ENCODE assay signal across 21 cellular contexts in the genomic region with DNA sequence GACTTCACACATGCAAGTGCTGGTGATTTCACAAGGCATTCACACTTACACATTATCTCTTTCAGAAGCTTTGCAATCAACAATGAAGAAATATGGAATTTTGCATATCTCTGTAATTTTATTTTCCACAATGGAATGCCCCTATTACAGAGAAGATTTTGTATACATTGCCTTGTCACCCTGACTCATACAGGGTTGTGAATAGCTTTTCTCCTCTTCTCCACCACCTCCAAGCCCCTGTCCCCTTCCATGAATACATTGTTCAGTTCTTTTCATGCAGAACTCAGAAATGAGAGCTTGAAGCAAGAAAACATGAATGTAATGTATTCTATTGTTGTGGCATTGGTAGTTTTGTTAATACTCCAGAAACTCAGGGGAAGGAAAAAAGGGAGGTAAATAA.
DNase-seq lines count a peak whose midpoint lies in the region; ATAC-seq and TF ChIP-seq lines count a peak whose summit lies in the region.
"Had no signal": no experiment of that assay in that cellular context is flagged by ENCODE, and none has a peak within 500 bp of the region (broad histone marks: within the 10 kb centered on the region; RNA-seq: fewer than 3 reads in every experiment).

No MANE protein-coding gene starts in this region.

- H2AK5ac ChIP-seq in IMR-90 (ENCODE audit: low read depth, low read length), result no peak overlapping the region

- H3K4ac ChIP-seq in IMR-90 (ENCODE audit: low read depth, low read length), result no peak overlapping the region

- H2AK9ac ChIP-seq in IMR-90 (replicated peaks; ENCODE audit: low read depth, low read length, poor library complexity), result no peak overlapping the region

- H4K91ac ChIP-seq in IMR-90 (ENCODE audit: insufficient read depth, low read depth, low read length), result no peak overlapping the region

- no peak overlapping the region for H3K27ac ChIP-seq in IMR-90 (ENCODE audit: insufficient read depth, low read length)
- H3K27ac ChIP-seq: A549, KMS-11, Peyer's patch had no signal

- no TSS peak for BruUV-seq in IMR-90 (replicated peaks; lab: Mats Ljungman, UMichigan)

- H4K8ac ChIP-seq in IMR-90 (ENCODE audit: low read depth in 2 of 2, low read length in 2 of 2), result no peak overlapping the region

- intact Hi-C loops in IMR-90 (cut with micrococcal nuclease), result no loop called here

- no peaks in the 10 kb centered on the region for H3K36me3 ChIP-seq in IMR-90 (ENCODE audit: control insufficient read depth, insufficient read depth, low read length)

- H2BK120ac ChIP-seq in IMR-90 (ENCODE audit: low read depth, low read length), result no peak overlapping the region

- no peak overlapping the region for H2BK15ac ChIP-seq in IMR-90 (ENCODE audit: low read depth, low read length)

- H3K36me3 Mint-ChIP-seq in brain (peaks cover 92% of the 10 kb centered on the region), endothelial cell (ENCODE audit: low read depth, unreplicated experiment) (peaks cover 60% of the 10 kb centered on the region), nephron (ENCODE audit: low read depth) (peaks cover 92% of the 10 kb centered on the region)

- POLR2A ChIA-PET in IMR-90 (lab: Charles Lee; ENCODE audit: unreplicated experiment), result no interaction called here

- in situ Hi-C loops in IMR-90 (cut with MboI; ENCODE audit: low sequenced_read_pairs), result no loop called here

- H3K4me1 Mint-ChIP-seq in brain (peaks cover 65% of the 10 kb centered on the region), endothelial cell (ENCODE audit: unreplicated experiment) (peaks cover 4% of the 10 kb centered on the region), nephron (peaks cover 58% of the 10 kb centered on the region)

- TF ChIP-seq POLR2A in IMR-90 (IDR thresholded peaks at IDR 0.05; ENCODE audit: low read depth, low read length), result no peak

- no peaks in the 10 kb centered on the region for H3K9me3 ChIP-seq in IMR-90 (ENCODE audit: control insufficient read depth, insufficient read depth, low read length)
- H3K9me3 ChIP-seq: A549, Peyer's patch, SK-N-SH had no signal

- TF ChIP-seq RAD21 in IMR-90 (IDR thresholded peaks at IDR 0.05; ENCODE audit: low read length), result no peak

- peaks cover 2% of the 10 kb centered on the region for H3K4me1 ChIP-seq in IMR-90 (ENCODE audit: control insufficient read depth, insufficient read depth, low read length)
- H3K4me1 ChIP-seq: A549 had no signal

- H3K27me3 Mint-ChIP-seq in brain, result no peaks in the 10 kb centered on the region
- H3K27me3 Mint-ChIP-seq in endothelial cell (ENCODE audit: unreplicated experiment), result no peaks in the 10 kb centered on the region
- no peaks in the 10 kb centered on the region for H3K27me3 Mint-ChIP-seq in nephron (ENCODE audit: low read depth)
- H3K27me3 Mint-ChIP-seq: CD4-positive, alpha-beta memory T cell; IgD-negative memory B cell had no signal

- H3K4me3 ChIP-seq in IMR-90 (ENCODE audit: insufficient read depth, low read depth, low read length), result no peak overlapping the region
- H3K4me3 ChIP-seq: A549, GM12878, Peyer's patch had no signal

- H3K27me3 ChIP-seq in IMR-90 (ENCODE audit: control insufficient read depth, insufficient read depth, low read length), result peaks cover 4% of the 10 kb centered on the region; the same call in 1 of the 2 replicates
- H3K27me3 ChIP-seq: Peyer's patch had no signal

- H3K79me1 ChIP-seq in IMR-90 (ENCODE audit: low read depth in 1 of 2, low read length in 2 of 2), result no peaks in the 10 kb centered on the region

- peak overlapping the region; percentile 14 to 42 (median 25) for H3K27ac Mint-ChIP-seq in brain
- H3K27ac Mint-ChIP-seq in endothelial cell (ENCODE audit: unreplicated experiment), result no peak overlapping the region
- peak overlapping the region; percentile 27 to 50 (median 42) for H3K27ac Mint-ChIP-seq in nephron

- H3K4me3 Mint-ChIP-seq in brain (no peak overlapping the region), endothelial cell (ENCODE audit: unreplicated experiment) (peak overlapping the region; percentile 74), nephron (no peak overlapping the region)
- H3K4me3 Mint-ChIP-seq: CD4-positive, alpha-beta memory T cell; IgD-negative memory B cell had no signal

- H2BK5ac ChIP-seq in IMR-90 (ENCODE audit: low read depth, low read length, poor library complexity, severe bottlenecking), result no peak overlapping the region

- no peak for TF ChIP-seq CTCF in IMR-90 (conservative IDR thresholded peaks at IDR 0.05; ENCODE audit: low read depth, low read length)
- TF ChIP-seq CTCF in brain (conservative IDR thresholded peaks at IDR 0.05), result no peak
- no peak for TF ChIP-seq CTCF in endothelial cell (IDR thresholded peaks at IDR 0.05; ENCODE audit: unreplicated experiment)
- TF ChIP-seq CTCF in nephron (IDR thresholded peaks at IDR 0.05; ENCODE audit: unreplicated experiment in 3 of 3), result no peak

- CTCF ChIA-PET in IMR-90 (lab: Yijun Ruan, JAX), result no interaction called here

- H3K56ac ChIP-seq in IMR-90 (ENCODE audit: extremely low read depth, insufficient read depth, low read length), result no peak overlapping the region

- H3K4me2 ChIP-seq in IMR-90 (ENCODE audit: low read depth, low read length), result no peak overlapping the region
- H3K4me2 ChIP-seq: A549, KMS-11, SK-N-SH had no signal

- DNase-seq in IMR-90 (peak; percentile 19), endothelial cell (ENCODE audit: low spot score) (no peak), NCI-H345 treated with DMSO at 0.1 percent for 48 hours (lab: John Stamatoyannopoulos, UW; ENCODE audit: unreplicated experiment) (no peak)
- DNase-seq: C1 segment of cervical spinal cord; CD4-positive, alpha-beta memory T cell; COR-L47; DMS53; MM.1S; NCI-H2029; NCI-H510A; NCI-H69; Peyer's patch; SK-N-SH had no signal

- H3K9me1 ChIP-seq in IMR-90 (ENCODE audit: insufficient read depth, low read length), result no peaks in the 10 kb centered on the region

- H2BK20ac ChIP-seq in IMR-90 (ENCODE audit: low read depth, low read length), result no peak overlapping the region

- H3K9me3 Mint-ChIP-seq in brain, result no peaks in the 10 kb centered on the region
- H3K9me3 Mint-ChIP-seq in endothelial cell (ENCODE audit: unreplicated experiment), result no peaks in the 10 kb centered on the region
- H3K9me3 Mint-ChIP-seq in nephron, result no peaks in the 10 kb centered on the region
- H3K9me3 Mint-ChIP-seq: CD4-positive, alpha-beta memory T cell; IgD-negative memory B cell had no signal

- no peak overlapping the region for H3K9ac ChIP-seq in IMR-90 (ENCODE audit: low read depth, low read length)
- H3K9ac ChIP-seq: KMS-11, SK-N-SH had no signal

- H3K23ac ChIP-seq in IMR-90 (ENCODE audit: low read depth, low read length), result no peak overlapping the region

- ATAC-seq in IMR-90 (ENCODE audit: low read depth) (peak; percentile 38; the same call in 1 of the 2 replicates), HG03108 (IDR thresholded peaks at IDR 0.05; ENCODE audit: unreplicated experiment) (no peak), GM19023 (IDR thresholded peaks at IDR 0.05; ENCODE audit: unreplicated experiment) (no peak)
- ATAC-seq: A549, GM12878 had no signal

- no peak overlapping the region for H2AFZ ChIP-seq in IMR-90 (replicated peaks; ENCODE audit: low read length, poor library complexity)

- dilution Hi-C loops in IMR-90 (cut with HindIII; ENCODE audit: low sequenced_read_pairs, unreplicated experiment), result no loop called here

- no peak overlapping the region for H3K18ac ChIP-seq in IMR-90 (ENCODE audit: low read depth, low read length)

- no peak overlapping the region for H3K14ac ChIP-seq in IMR-90 (replicated peaks; ENCODE audit: low read depth, low read length)

- H4K20me1 ChIP-seq in IMR-90 (ENCODE audit: insufficient read depth, low read length), result no peaks in the 10 kb centered on the region

- no peak overlapping the region for H4K5ac ChIP-seq in IMR-90 (ENCODE audit: low read depth, low read length)

TF ChIP-seq in IMR-90, 13 proteins besides CTCF, POLR2A, EP300 and RAD21:
- TF ChIP-seq CHD1 (IDR thresholded peaks at IDR 0.05; ENCODE audit: low read depth, low read length), result no peak
- TF ChIP-seq MXI1 (IDR thresholded peaks at IDR 0.05; ENCODE audit: borderline replicate concordance, low read depth, low read length), result no peak
- no peak for TF ChIP-seq RFX5 (IDR thresholded peaks at IDR 0.05; ENCODE audit: low read depth, low read length)
- TF ChIP-seq SMC3 (IDR thresholded peaks at IDR 0.05; ENCODE audit: low read depth, low read length), result no peak
- TF ChIP-seq MAFK (IDR thresholded peaks at IDR 0.05; ENCODE audit: low read depth, low read length), result no peak
- TF ChIP-seq CEBPB (IDR thresholded peaks at IDR 0.05; ENCODE audit: low read depth, low read length), result no peak
- no peak for TF ChIP-seq MAZ (IDR thresholded peaks at IDR 0.05; ENCODE audit: borderline replicate concordance, low read depth, low read length)
- TF ChIP-seq RCOR1 (IDR thresholded peaks at IDR 0.05; ENCODE audit: insufficient replicate concordance, low read length), result no peak
- TF ChIP-seq NFE2L2 (IDR thresholded peaks at IDR 0.05; ENCODE audit: low read depth, low read length), result no peak
- TF ChIP-seq, protein P1, sequence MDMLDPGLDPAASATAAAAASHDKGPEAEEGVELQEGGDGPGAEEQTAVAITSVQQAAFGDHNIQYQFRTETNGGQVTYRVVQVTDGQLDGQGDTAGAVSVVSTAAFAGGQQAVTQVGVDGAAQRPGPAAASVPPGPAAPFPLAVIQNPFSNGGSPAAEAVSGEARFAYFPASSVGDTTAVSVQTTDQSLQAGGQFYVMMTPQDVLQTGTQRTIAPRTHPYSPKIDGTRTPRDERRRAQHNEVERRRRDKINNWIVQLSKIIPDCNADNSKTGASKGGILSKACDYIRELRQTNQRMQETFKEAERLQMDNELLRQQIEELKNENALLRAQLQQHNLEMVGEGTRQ (IDR thresholded peaks at IDR 0.05; ENCODE audit: low read depth, low read length), result no peak
- no peak for TF ChIP-seq BHLHE40 (IDR thresholded peaks at IDR 0.05; ENCODE audit: low read depth, low read length)
- TF ChIP-seq, protein P2, sequence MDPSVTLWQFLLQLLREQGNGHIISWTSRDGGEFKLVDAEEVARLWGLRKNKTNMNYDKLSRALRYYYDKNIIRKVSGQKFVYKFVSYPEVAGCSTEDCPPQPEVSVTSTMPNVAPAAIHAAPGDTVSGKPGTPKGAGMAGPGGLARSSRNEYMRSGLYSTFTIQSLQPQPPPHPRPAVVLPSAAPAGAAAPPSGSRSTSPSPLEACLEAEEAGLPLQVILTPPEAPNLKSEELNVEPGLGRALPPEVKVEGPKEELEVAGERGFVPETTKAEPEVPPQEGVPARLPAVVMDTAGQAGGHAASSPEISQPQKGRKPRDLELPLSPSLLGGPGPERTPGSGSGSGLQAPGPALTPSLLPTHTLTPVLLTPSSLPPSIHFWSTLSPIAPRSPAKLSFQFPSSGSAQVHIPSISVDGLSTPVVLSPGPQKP (IDR thresholded peaks at IDR 0.05; ENCODE audit: borderline replicate concordance, low read depth, low read length), result no peak
- TF ChIP-seq FOS (IDR thresholded peaks at IDR 0.05; ENCODE audit: low read depth, low read length), result no peak
TF ChIP-seq in IMR-90: peak in this region for 0.
